29 cellular contexts compared by ENCODE assay signal in genomic region chr15:61671736-61672135, GRCh38.
"Had no signal": no experiment of that assay in that cellular context is flagged by ENCODE, and none has a peak within 500 bp of the region (broad histone marks: within the 10 kb centered on the region; RNA-seq: fewer than 3 reads in every experiment).

No MANE protein-coding gene starts in this region.

- H3K4me3 ChIP-seq: ascending aorta, body of pancreas, SJSA1 had no signal

- H3K27ac ChIP-seq: ascending aorta, body of pancreas, SJSA1 had no signal

- H3K4me1 ChIP-seq: ascending aorta, body of pancreas, SJSA1 had no signal

- H3K27me3 ChIP-seq: ascending aorta, body of pancreas had no signal

- H3K9me3 Mint-ChIP-seq: activated naive CD4-positive, alpha-beta T cell treated with anti-CD3 and anti-CD28 coated beads, Interleukin-2, amount 50 U/mL, for 24 hours; activated T-cell treated with anti-CD3 and anti-CD28 coated beads, Interleukin-2, amount 50 U/mL, for 24 hours; activated T-helper 1 cell treated with anti-CD3 and anti-CD28 coated beads, Interleukin-12 subunit alpha, Interleukin-12 subunit beta, Interleukin-2, Interleukin-4 antibody, amounts not matched to agents 30 ng/mL and 10 ng/mL and 1 ng/mL, durations not matched to agents 14 hours and 24 hours and 36 hours; T-helper 1 cell treated with Interleukin-12 subunit alpha and Interleukin-12 subunit beta and Interleukin-4 antibody, amounts not matched to agents 30 μg/mL and 1 μg/mL, for 36 hours had no signal

- ATAC-seq: activated CD8-positive, alpha-beta memory T cell treated with anti-CD3 and anti-CD28 coated beads, Interleukin-2, amount 10 ng/mL, durations not matched to agents 7 days and 5 days; body of pancreas; Panc1; WTC11 had no signal

- H3K36me3 ChIP-seq: ascending aorta, SJSA1 had no signal

- H3K36me3 Mint-ChIP-seq: activated CD8-positive, alpha-beta memory T cell treated with anti-CD3 and anti-CD28 coated beads, Interleukin-2, amount 10 ng/mL, durations not matched to agents 7 days and 5 days; activated naive CD4-positive, alpha-beta T cell treated with anti-CD3 and anti-CD28 coated beads, Interleukin-2, amount 50 U/mL, for 24 hours; IgD-negative memory B cell; WTC11 had no signal

- H3K4me1 Mint-ChIP-seq: activated CD8-positive, alpha-beta memory T cell treated with anti-CD3 and anti-CD28 coated beads, Interleukin-2, amount 10 ng/mL, durations not matched to agents 7 days and 5 days; activated naive CD4-positive, alpha-beta T cell treated with anti-CD3 and anti-CD28 coated beads, Interleukin-2, amount 50 U/mL, for 24 hours; IgD-negative memory B cell; WTC11 had no signal

- H3K9me3 ChIP-seq: ascending aorta, body of pancreas, SJSA1 had no signal

- H3K4me3 Mint-ChIP-seq: activated CD8-positive, alpha-beta memory T cell treated with anti-CD3 and anti-CD28 coated beads, Interleukin-2, amount 10 ng/mL, durations not matched to agents 7 days and 5 days; activated naive CD4-positive, alpha-beta T cell treated with anti-CD3 and anti-CD28 coated beads, Interleukin-2, amount 50 U/mL, for 24 hours; activated T-cell treated with anti-CD3 and anti-CD28 coated beads, Interleukin-2, amount 50 U/mL, for 24 hours; activated T-helper 1 cell treated with anti-CD3 and anti-CD28 coated beads, Interleukin-12 subunit alpha, Interleukin-12 subunit beta, Interleukin-2, Interleukin-4 antibody, amounts not matched to agents 30 ng/mL and 10 ng/mL and 1 ng/mL, durations not matched to agents 14 hours and 24 hours and 36 hours; IgD-negative memory B cell; T-helper 1 cell treated with Interleukin-12 subunit alpha and Interleukin-12 subunit beta and Interleukin-4 antibody, amounts not matched to agents 30 μg/mL and 1 μg/mL, for 36 hours; WTC11 had no signal

- DNase-seq: activated CD4-positive, alpha-beta T cell treated with anti-CD3 and anti-CD28 coated beads for 48 hours; activated CD4-positive, alpha-beta T cell treated with anti-CD3 and anti-CD28 coated beads, Interleukin-2, amount 50 U/mL, for 48 hours; activated CD4-positive, CD25-positive, alpha-beta regulatory T cell treated with anti-CD3 and anti-CD28 coated beads, Interleukin-2, amount 50 U/mL, for 72 hours; activated CD8-positive, alpha-beta memory T cell treated with anti-CD3 and anti-CD28 coated beads, Interleukin-2, amount 10 ng/mL, durations not matched to agents 7 days and 5 days; activated effector memory CD4-positive, alpha-beta T cell treated with Interleukin-2 at 50 U/mL for 16 hours; activated naive CD4-positive, alpha-beta T cell; activated T-cell treated with anti-CD3 and anti-CD28 coated beads, Interleukin-2, amount 50 U/mL, for 24 hours; body of pancreas; KG1; NCI-H1048; NCI-H146; NCI-H187 treated with DMSO at 0.1 percent for 48 hours; NCI-H2081 treated with DMSO at 0.1 percent for 48 hours; NCI-H345; NCI-H510A; NCI-H526 treated with DMSO at 0.1 percent for 48 hours; NCI-H82; NK-92 treated with Interleukin-12 subunit alpha and Interleukin-12 subunit beta, amount 100 ng/mL, for 24 hours; OCI-M1; RPMI8226; SHP77 had no signal

- H3K27ac Mint-ChIP-seq: activated CD8-positive, alpha-beta memory T cell treated with anti-CD3 and anti-CD28 coated beads, Interleukin-2, amount 10 ng/mL, durations not matched to agents 7 days and 5 days; activated naive CD4-positive, alpha-beta T cell treated with anti-CD3 and anti-CD28 coated beads, Interleukin-2, amount 50 U/mL, for 24 hours; activated T-cell treated with anti-CD3 and anti-CD28 coated beads, Interleukin-2, amount 50 U/mL, for 24 hours; activated T-helper 1 cell treated with anti-CD3 and anti-CD28 coated beads, Interleukin-12 subunit alpha, Interleukin-12 subunit beta, Interleukin-2, Interleukin-4 antibody, amounts not matched to agents 30 ng/mL and 10 ng/mL and 1 ng/mL, durations not matched to agents 14 hours and 24 hours and 36 hours; IgD-negative memory B cell; T-helper 1 cell treated with Interleukin-12 subunit alpha and Interleukin-12 subunit beta and Interleukin-4 antibody, amounts not matched to agents 30 μg/mL and 1 μg/mL, for 36 hours; WTC11 had no signal
